Comparison of ENCODE assay signal across 9 cellular contexts in the genomic region with DNA sequence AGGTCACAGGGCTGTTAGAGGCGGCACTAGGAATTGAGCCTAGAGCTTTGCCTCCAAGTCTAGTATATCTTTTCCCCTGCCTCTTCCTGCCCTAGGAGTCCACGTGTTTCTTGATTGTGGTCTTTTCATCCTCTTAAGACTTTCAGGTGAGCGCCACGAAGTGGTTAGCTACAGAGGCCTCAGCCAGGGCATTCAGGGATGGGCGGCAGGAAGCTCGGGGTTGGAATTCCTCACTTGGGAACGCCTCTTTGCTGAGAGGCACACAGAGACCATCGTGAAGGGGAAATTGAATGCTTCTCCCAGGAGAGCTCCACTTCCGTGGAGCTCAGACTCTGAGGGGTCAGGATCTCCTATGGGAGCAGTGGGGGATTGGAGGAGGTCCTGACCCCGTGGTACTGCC. TPM values are rescaled to one million over a fixed set of nuclear protein-coding genes. Genes with fewer than 3 reads are reported as not detected.
"Had no signal": no experiment of that assay in that cellular context is flagged by ENCODE, and none has a peak within 500 bp of the region (broad histone marks: within the 10 kb centered on the region; RNA-seq: fewer than 3 reads in every experiment).

No MANE protein-coding gene starts in this region.

RNA-seq across cellular contexts. Expression of a gene that starts 0.8 kb away (rescaled TPM):
- total RNA-seq: activated B cell treated with CpG ODN at 0.5 μM for 24 hours; activated CD8-positive, alpha-beta T cell treated with anti-CD3 and anti-CD28 coated beads for 36 hours; activated T-cell treated with anti-CD3 and anti-CD28 coated beads, Interleukin-2, amount 50 U/mL, for 4 hours; fibroblast of lung; lung microvascular endothelial cell; mononuclear cell; naive thymus-derived CD4-positive, alpha-beta T cell; suprapubic skin; vagina had no signal

RNA-seq across cellular contexts. Expression of a gene that starts 23.0 kb away (rescaled TPM):
- total RNA-seq: activated B cell treated with CpG ODN at 0.5 μM for 24 hours had no signal
